Comparison of ENCODE assay signal across 23 cellular contexts in the genomic region with DNA sequence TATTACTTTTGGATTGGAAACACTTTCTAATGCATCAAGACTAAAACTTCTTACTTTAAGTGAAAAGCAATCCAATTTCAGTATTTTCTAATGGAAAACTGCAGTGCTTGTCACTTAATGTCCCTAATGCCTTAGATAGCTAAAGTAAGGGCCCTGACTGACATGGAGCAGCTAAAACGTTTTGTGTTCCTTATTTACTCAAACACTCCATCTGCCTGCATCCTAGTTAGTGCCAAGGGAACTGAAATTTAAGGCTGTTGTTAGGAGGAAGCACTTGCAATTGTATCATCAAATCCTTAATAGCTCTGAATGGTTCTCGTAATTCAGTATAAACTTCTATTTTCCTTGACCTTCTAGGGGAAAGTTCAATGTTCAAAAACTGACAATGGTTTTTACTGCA.
DNase-seq lines count a peak whose midpoint lies in the region; ATAC-seq and TF ChIP-seq lines count a peak whose summit lies in the region.
"Had no signal": no experiment of that assay in that cellular context is flagged by ENCODE, and none has a peak within 500 bp of the region (broad histone marks: within the 10 kb centered on the region; RNA-seq: fewer than 3 reads in every experiment).

No MANE protein-coding gene starts in this region.

- no peak overlapping the region for H3K4me2 ChIP-seq in mammary epithelial cell (ENCODE audit: insufficient read depth, low read depth, low read length)

- H3K27ac Mint-ChIP-seq in activated naive CD8-positive, alpha-beta T cell = peak overlapping the region; percentile 66
- no peak overlapping the region for H3K27ac Mint-ChIP-seq in activated naive CD8-positive, alpha-beta T cell treated with anti-CD3 and anti-CD28 coated beads for 36 hours
- H3K27ac Mint-ChIP-seq in natural killer cell treated with Interleukin-12 subunit alpha and Interleukin-12 subunit beta and Interleukin-15 and Interleukin-18, amount 100 ng/mL, for 72 hours = no peak overlapping the region
- H3K27ac Mint-ChIP-seq in Calu3 (ENCODE audit: unreplicated experiment) = no peak overlapping the region
- H3K27ac Mint-ChIP-seq: activated CD4-positive, alpha-beta T cell treated with anti-CD3 and anti-CD28 coated beads, Interleukin-2, amount 10 ng/mL, durations not matched to agents 7 days and 5 days; activated T-helper 1 cell treated with anti-CD3 and anti-CD28 coated beads, Interleukin-12 subunit alpha, Interleukin-12 subunit beta, Interleukin-2, Interleukin-4 antibody, amounts not matched to agents 30 ng/mL and 10 ng/mL and 1 ng/mL, durations not matched to agents 14 hours and 24 hours and 36 hours; H9; nephron; T-helper 2 cell treated with Interferon-gamma antibody and Interleukin-4, amounts not matched to agents 5 μg/mL and 100 μg/mL, for 36 hours had no signal

- no TSS peak for BruUV-seq in mammary epithelial cell (replicated peaks; lab: Mats Ljungman, UMichigan)
- no TSS peak for BruUV-seq in Calu3 (replicated peaks; lab: Mats Ljungman, UMichigan)

- H3K27me3 ChIP-seq in mammary epithelial cell (ENCODE audit: insufficient read depth, low read length) = no peaks in the 10 kb centered on the region
- H3K27me3 ChIP-seq: cardiac muscle cell, gastroesophageal sphincter, uterus had no signal

- TF ChIP-seq CTCF in mammary epithelial cell (conservative IDR thresholded peaks at IDR 0.05 in 1 of 2, IDR thresholded peaks at IDR 0.05 in 1 of 2; ENCODE audit: extremely low read depth in 1 of 2, insufficient read depth in 1 of 2, low read depth in 1 of 2, low read length in 2 of 2) (no peak), Calu3 (IDR thresholded peaks at IDR 0.05; ENCODE audit: unreplicated experiment) (no peak)

- peaks cover 41% of the 10 kb centered on the region for H3K36me3 Mint-ChIP-seq in activated naive CD8-positive, alpha-beta T cell
- H3K36me3 Mint-ChIP-seq in activated naive CD8-positive, alpha-beta T cell treated with anti-CD3 and anti-CD28 coated beads for 36 hours = peaks cover 77% of the 10 kb centered on the region
- peaks cover 6% of the 10 kb centered on the region for H3K36me3 Mint-ChIP-seq in natural killer cell treated with Interleukin-12 subunit alpha and Interleukin-12 subunit beta and Interleukin-15 and Interleukin-18, amount 100 ng/mL, for 72 hours
- H3K36me3 Mint-ChIP-seq in Calu3 (ENCODE audit: insufficient read depth, unreplicated experiment) = no peaks in the 10 kb centered on the region

- H2AFZ ChIP-seq in mammary epithelial cell (ENCODE audit: low read depth, low read length) = no peak overlapping the region

- no peak for DNase-seq in activated naive CD8-positive, alpha-beta T cell treated with anti-CD3 and anti-CD28 coated beads for 36 hours
- DNase-seq in NCI-H1694 (lab: John Stamatoyannopoulos, UW) (peak; percentile 1), NCI-H345 (lab: John Stamatoyannopoulos, UW) (peak; percentile 55), inferior parietal cortex (ENCODE audit: extremely low spot score) (no peak), mammary epithelial cell (no peak), Calu3 (no peak)
- no peak for DNase-seq in natural killer cell treated with Interleukin-12 subunit alpha and Interleukin-12 subunit beta and Interleukin-15 and Interleukin-18, amount 100 ng/mL, for 72 hours (ENCODE audit: low spot score)
- DNase-seq: ACHN; activated CD4-positive, alpha-beta T cell treated with anti-CD3 and anti-CD28 coated beads, Interleukin-2, amount 10 ng/mL, durations not matched to agents 7 days and 5 days; activated naive CD4-positive, alpha-beta T cell treated with anti-CD3 and anti-CD28 coated beads, Interleukin-2, amount 10 ng/mL, durations not matched to agents 7 days and 5 days; H9; Kasumi-1; NCI-H1048; NCI-H526; OCI-M1; uterus had no signal

- ATAC-seq in natural killer cell treated with Interleukin-12 subunit alpha and Interleukin-12 subunit beta and Interleukin-15 and Interleukin-18, amount 100 ng/mL, for 72 hours = no peak
- ATAC-seq: gastroesophageal sphincter had no signal

- no peak overlapping the region for H3K9ac ChIP-seq in mammary epithelial cell (ENCODE audit: insufficient read depth, low read length)

- 80% methylated on average over 2 of the region's 2 CpGs for WGBS in mammary epithelial cell (ENCODE audit: low coverage, missing lambda C conversion rate)

- CTCF ChIA-PET in mammary epithelial cell (lab: Charles Lee; ENCODE audit: low non-redundant PET) = no interaction called here
- CTCF ChIA-PET in Calu3 (lab: Charles Lee) = no interaction called here

- no peaks in the 10 kb centered on the region for H3K27me3 Mint-ChIP-seq in activated naive CD8-positive, alpha-beta T cell
- H3K27me3 Mint-ChIP-seq in activated naive CD8-positive, alpha-beta T cell treated with anti-CD3 and anti-CD28 coated beads for 36 hours = no peaks in the 10 kb centered on the region
- H3K27me3 Mint-ChIP-seq in natural killer cell treated with Interleukin-12 subunit alpha and Interleukin-12 subunit beta and Interleukin-15 and Interleukin-18, amount 100 ng/mL, for 72 hours = peaks cover 0 to 5% of the 10 kb centered on the region in 2 donors
- no peaks in the 10 kb centered on the region for H3K27me3 Mint-ChIP-seq in Calu3 (ENCODE audit: unreplicated experiment)
- H3K27me3 Mint-ChIP-seq: activated CD4-positive, alpha-beta T cell treated with anti-CD3 and anti-CD28 coated beads, Interleukin-2, amount 10 ng/mL, durations not matched to agents 7 days and 5 days; activated naive CD4-positive, alpha-beta T cell treated with anti-CD3 and anti-CD28 coated beads, Interleukin-2, amount 10 ng/mL, durations not matched to agents 7 days and 5 days had no signal

- dilution Hi-C loops in mammary epithelial cell (cut with HindIII; ENCODE audit: low sequenced_read_pairs) = no loop called here

- intact Hi-C loops in mammary epithelial cell (cut with micrococcal nuclease) (no loop called here), Calu3 (cut with micrococcal nuclease; ENCODE audit: unreplicated experiment) (no loop called here)

- H3K9me3 ChIP-seq in mammary epithelial cell (replicated peaks; ENCODE audit: insufficient read depth, low read length) = no peaks in the 10 kb centered on the region
- H3K9me3 ChIP-seq: gastroesophageal sphincter, uterus had no signal

- no peak overlapping the region for H3K27ac ChIP-seq in mammary epithelial cell (ENCODE audit: insufficient read depth, low read depth, low read length)
- H3K27ac ChIP-seq: cardiac muscle cell, gastroesophageal sphincter, uterus, VCaP had no signal

- H3K36me3 ChIP-seq in mammary epithelial cell (ENCODE audit: insufficient read depth, low read length) = no peaks in the 10 kb centered on the region
- H3K36me3 ChIP-seq: cardiac muscle cell, gastroesophageal sphincter, uterus had no signal

- no peak overlapping the region for H3K4me3 Mint-ChIP-seq in activated naive CD8-positive, alpha-beta T cell
- no peak overlapping the region for H3K4me3 Mint-ChIP-seq in activated naive CD8-positive, alpha-beta T cell treated with anti-CD3 and anti-CD28 coated beads for 36 hours
- no peak overlapping the region for H3K4me3 Mint-ChIP-seq in natural killer cell treated with Interleukin-12 subunit alpha and Interleukin-12 subunit beta and Interleukin-15 and Interleukin-18, amount 100 ng/mL, for 72 hours
- no peak overlapping the region for H3K4me3 Mint-ChIP-seq in Calu3 (ENCODE audit: low read depth, unreplicated experiment)
- H3K4me3 Mint-ChIP-seq: activated CD4-positive, alpha-beta T cell treated with anti-CD3 and anti-CD28 coated beads, Interleukin-2, amount 10 ng/mL, durations not matched to agents 7 days and 5 days; activated naive CD4-positive, alpha-beta T cell treated with anti-CD3 and anti-CD28 coated beads, Interleukin-2, amount 10 ng/mL, durations not matched to agents 7 days and 5 days; activated T-helper 1 cell treated with anti-CD3 and anti-CD28 coated beads, Interleukin-12 subunit alpha, Interleukin-12 subunit beta, Interleukin-2, Interleukin-4 antibody, amounts not matched to agents 30 ng/mL and 10 ng/mL and 1 ng/mL, durations not matched to agents 14 hours and 24 hours and 36 hours; H9; nephron; T-helper 2 cell treated with Interferon-gamma antibody and Interleukin-4, amounts not matched to agents 5 μg/mL and 100 μg/mL, for 36 hours had no signal

- H3K9me3 Mint-ChIP-seq in activated naive CD8-positive, alpha-beta T cell (ENCODE audit: low read depth) = no peaks in the 10 kb centered on the region
- H3K9me3 Mint-ChIP-seq in activated naive CD8-positive, alpha-beta T cell treated with anti-CD3 and anti-CD28 coated beads for 36 hours = peaks cover 15% of the 10 kb centered on the region
- H3K9me3 Mint-ChIP-seq in natural killer cell treated with Interleukin-12 subunit alpha and Interleukin-12 subunit beta and Interleukin-15 and Interleukin-18, amount 100 ng/mL, for 72 hours = no peaks in the 10 kb centered on the region
- H3K9me3 Mint-ChIP-seq in Calu3 (ENCODE audit: low read depth, unreplicated experiment) = no peaks in the 10 kb centered on the region
- H3K9me3 Mint-ChIP-seq: activated T-helper 1 cell treated with anti-CD3 and anti-CD28 coated beads, Interleukin-12 subunit alpha, Interleukin-12 subunit beta, Interleukin-2, Interleukin-4 antibody, amounts not matched to agents 30 ng/mL and 10 ng/mL and 1 ng/mL, durations not matched to agents 14 hours and 24 hours and 36 hours; H9 had no signal

- H3K4me3 ChIP-seq in mammary epithelial cell (replicated peaks in 1 of 3; ENCODE audit: insufficient read depth in 1 of 3, low read depth in 2 of 3, low read length in 3 of 3) = no peak overlapping the region
- H3K4me3 ChIP-seq: cardiac muscle cell, gastroesophageal sphincter, uterus had no signal

- in situ Hi-C loops in mammary epithelial cell (cut with MboI; ENCODE audit: low sequenced_read_pairs in 2 of 2) = no loop called here

- peaks cover 87% of the 10 kb centered on the region for H3K4me1 Mint-ChIP-seq in activated naive CD8-positive, alpha-beta T cell (ENCODE audit: low read depth)
- peaks cover 62% of the 10 kb centered on the region for H3K4me1 Mint-ChIP-seq in activated naive CD8-positive, alpha-beta T cell treated with anti-CD3 and anti-CD28 coated beads for 36 hours
- peaks cover 16 to 24% of the 10 kb centered on the region in 2 donors for H3K4me1 Mint-ChIP-seq in natural killer cell treated with Interleukin-12 subunit alpha and Interleukin-12 subunit beta and Interleukin-15 and Interleukin-18, amount 100 ng/mL, for 72 hours (ENCODE audit: low read depth in 2 of 2)
- H3K4me1 Mint-ChIP-seq in Calu3 (ENCODE audit: low read depth, unreplicated experiment) = peaks cover 12% of the 10 kb centered on the region
- H3K4me1 Mint-ChIP-seq: H9 had no signal

- no peaks in the 10 kb centered on the region for H4K20me1 ChIP-seq in mammary epithelial cell (ENCODE audit: insufficient read depth, low read length)

- H3K4me1 ChIP-seq in mammary epithelial cell (ENCODE audit: insufficient read depth, low read length) = peaks cover 9% of the 10 kb centered on the region
- H3K4me1 ChIP-seq: gastroesophageal sphincter, uterus had no signal

- no peaks in the 10 kb centered on the region for H3K79me2 ChIP-seq in mammary epithelial cell (ENCODE audit: insufficient read depth, low read length)

Comparison
In these comparisons a context has a peak if more than half of its experiments do, and no peak if none do; other contexts are left out.
1. DNase-seq: peak in NCI-H1694 (single experiment) and NCI-H345 (single experiment); none in activated naive CD8-positive, alpha-beta T cell treated with anti-CD3 and anti-CD28 coated beads for 36 hours (single experiment), natural killer cell treated with Interleukin-12 subunit alpha and Interleukin-12 subunit beta and Interleukin-15 and Interleukin-18, amount 100 ng/mL, for 72 hours (single experiment), inferior parietal cortex (single experiment), mammary epithelial cell (single experiment) and Calu3 (single experiment).